In genomic region chr6:166951670-166952060, GRCh38 we compare ENCODE assay signal across 10 cellular contexts. TPM values are rescaled to one million over a fixed set of nuclear protein-coding genes. Genes with fewer than 3 reads are reported as not detected.
DNase-seq lines count a peak whose midpoint lies in the region; ATAC-seq and TF ChIP-seq lines count a peak whose summit lies in the region.
"Had no signal": no experiment of that assay in that cellular context is flagged by ENCODE, and none has a peak within 500 bp of the region (broad histone marks: within the 10 kb centered on the region; RNA-seq: fewer than 3 reads in every experiment).

No MANE protein-coding gene starts in this region.

- H3K4me1 Mint-ChIP-seq in CD14-positive monocyte (peaks cover 56% of the 10 kb centered on the region), naive B cell (peaks cover 49 to 76% (median 56%) of the 10 kb centered on the region in 3 donors)
- peaks cover 63% of the 10 kb centered on the region for H3K4me1 Mint-ChIP-seq in activated CD4-positive, alpha-beta memory T cell treated with anti-CD3 and anti-CD28 coated beads, Interleukin-2, amount 10 ng/mL, durations not matched to agents 7 days and 5 days

- H3K27ac Mint-ChIP-seq in CD14-positive monocyte (peak overlapping the region; percentile 8 to 95 (median 92)), naive B cell (peak overlapping the region; percentile 97 to 100 (median 99))
- peak overlapping the region; percentile 100 for H3K27ac Mint-ChIP-seq in activated CD4-positive, alpha-beta memory T cell treated with anti-CD3 and anti-CD28 coated beads, Interleukin-2, amount 10 ng/mL, durations not matched to agents 7 days and 5 days
- H3K27ac Mint-ChIP-seq: nephron progenitor cell had no signal

- H3K9me3 Mint-ChIP-seq in CD14-positive monocyte (peaks cover 0 to 5% (median 0%) of the 10 kb centered on the region in 7 donors), naive B cell (peaks cover 0 to 2% (median 0%) of the 10 kb centered on the region in 7 donors)
- no peaks in the 10 kb centered on the region for H3K9me3 Mint-ChIP-seq in activated CD4-positive, alpha-beta memory T cell treated with anti-CD3 and anti-CD28 coated beads, Interleukin-2, amount 10 ng/mL, durations not matched to agents 7 days and 5 days
- H3K9me3 Mint-ChIP-seq: nephron progenitor cell had no signal

- H3K27me3 Mint-ChIP-seq in CD14-positive monocyte (ENCODE audit: low read depth in 3 of 3): no peaks in the 10 kb centered on the region
- no peaks in the 10 kb centered on the region for H3K27me3 Mint-ChIP-seq in activated CD4-positive, alpha-beta memory T cell treated with anti-CD3 and anti-CD28 coated beads, Interleukin-2, amount 10 ng/mL, durations not matched to agents 7 days and 5 days
- peaks cover 0 to 4% (median 0%) of the 10 kb centered on the region in 3 donors for H3K27me3 Mint-ChIP-seq in naive B cell

- no peak for DNase-seq in CD14-positive monocyte (ENCODE audit: low spot score)
- DNase-seq in GM12864 (ENCODE audit: low read depth): no peak
- DNase-seq in activated CD4-positive, alpha-beta memory T cell treated with anti-CD3 and anti-CD28 coated beads, Interleukin-2, amount 10 ng/mL, durations not matched to agents 7 days and 5 days: no peak
- no peak for DNase-seq in naive B cell
- no peak for DNase-seq in EL
- DNase-seq in DMS53 (lab: John Stamatoyannopoulos, UW): no peak
- DNase-seq: NCI-H2107 had no signal

- intact Hi-C loops in CD14-positive monocyte (cut with micrococcal nuclease): loop anchor here in 1 of 2 donors (10.0 kb wide), 1 partner anchor 327 kb away; the partner anchor contains the start of gene RPS6KA2

- H3K36me3 Mint-ChIP-seq in CD14-positive monocyte: peaks cover 62 to 83% of the 10 kb centered on the region in 2 donors
- peaks cover 46% of the 10 kb centered on the region for H3K36me3 Mint-ChIP-seq in activated CD4-positive, alpha-beta memory T cell treated with anti-CD3 and anti-CD28 coated beads, Interleukin-2, amount 10 ng/mL, durations not matched to agents 7 days and 5 days (ENCODE audit: low read depth)
- peaks cover 9 to 14% of the 10 kb centered on the region in 2 donors for H3K36me3 Mint-ChIP-seq in naive B cell

- H3K4me3 Mint-ChIP-seq in CD14-positive monocyte: peak overlapping the region in 1 of 2 donors; percentile 64
- peak overlapping the region; percentile 67 for H3K4me3 Mint-ChIP-seq in activated CD4-positive, alpha-beta memory T cell treated with anti-CD3 and anti-CD28 coated beads, Interleukin-2, amount 10 ng/mL, durations not matched to agents 7 days and 5 days
- H3K4me3 Mint-ChIP-seq in naive B cell: peak overlapping the region; percentile 80 to 100 (median 94)
- H3K4me3 Mint-ChIP-seq: nephron progenitor cell had no signal

- H3K4me3 ChIP-seq in GM12864 (ENCODE audit: low read depth, low read length): peak overlapping the region; percentile 8; the same call in 1 of the 2 replicates
- H3K4me3 ChIP-seq: GM23248 had no signal

- CTCF ChIA-PET in activated CD4-positive, alpha-beta memory T cell treated with anti-CD3 and anti-CD28 coated beads, Interleukin-2, amount 10 ng/mL, durations not matched to agents 7 days and 5 days (lab: Charles Lee): interaction anchor here (0.8 to 4.4 kb wide), 10 partner anchors 8 to 692 kb away, joined by 3 to 25 read pairs (median 4); no protein-coding TSS in a partner anchor

- no peak for ATAC-seq in naive B cell (ENCODE audit: low read depth in 2 of 2)
- ATAC-seq in HG02884 (IDR thresholded peaks at IDR 0.05; ENCODE audit: unreplicated experiment): no peak

- TF ChIP-seq CTCF in CD14-positive monocyte (IDR thresholded peaks at IDR 0.05): peak; percentile 28
- no peak for TF ChIP-seq CTCF in GM12864 (IDR thresholded peaks at IDR 0.05; ENCODE audit: low read depth, low read length, missing control alignments)

- POLR2A ChIA-PET in activated CD4-positive, alpha-beta memory T cell treated with anti-CD3 and anti-CD28 coated beads, Interleukin-2, amount 10 ng/mL, durations not matched to agents 7 days and 5 days (lab: Charles Lee): interaction anchor here (0.9 to 2.3 kb wide), 9 partner anchors 8 to 400 kb away, joined by 3 to 12 read pairs (median 4); partner anchors contain the start of gene CEP43

RNA-seq across cellular contexts. Expression of gene RNASET2, which starts 4.7 kb away (rescaled TPM):
- polyA plus RNA-seq in CD14-positive monocyte (100 to 1,000 TPM; 493 to 562 TPM), naive B cell (ENCODE audit: low read depth in 6 of 6) (100 to 1,000 TPM; 472 to 744 (median 534) TPM)
- 100 to 1,000 TPM; 107 to 112 TPM for total RNA-seq in activated CD4-positive, alpha-beta memory T cell treated with anti-CD3 and anti-CD28 coated beads, Interleukin-2, amount 10 ng/mL, durations not matched to agents 7 days and 5 days

RNA-seq across cellular contexts. Expression of gene CEP43, which starts 47.5 kb away (rescaled TPM):
- polyA plus RNA-seq in CD14-positive monocyte (1 to 10 TPM; 3.8 to 7.1 TPM), naive B cell (ENCODE audit: low read depth in 6 of 6) (10 to 100 TPM in 1 of 6 donors, 1 to 10 TPM in 5; 6.6 to 12.0 (median 7.2) TPM)
- total RNA-seq in activated CD4-positive, alpha-beta memory T cell treated with anti-CD3 and anti-CD28 coated beads, Interleukin-2, amount 10 ng/mL, durations not matched to agents 7 days and 5 days: 10 to 100 TPM; 21.5 to 22.8 TPM
